9 cellular contexts compared by ENCODE assay signal in the genomic region with DNA sequence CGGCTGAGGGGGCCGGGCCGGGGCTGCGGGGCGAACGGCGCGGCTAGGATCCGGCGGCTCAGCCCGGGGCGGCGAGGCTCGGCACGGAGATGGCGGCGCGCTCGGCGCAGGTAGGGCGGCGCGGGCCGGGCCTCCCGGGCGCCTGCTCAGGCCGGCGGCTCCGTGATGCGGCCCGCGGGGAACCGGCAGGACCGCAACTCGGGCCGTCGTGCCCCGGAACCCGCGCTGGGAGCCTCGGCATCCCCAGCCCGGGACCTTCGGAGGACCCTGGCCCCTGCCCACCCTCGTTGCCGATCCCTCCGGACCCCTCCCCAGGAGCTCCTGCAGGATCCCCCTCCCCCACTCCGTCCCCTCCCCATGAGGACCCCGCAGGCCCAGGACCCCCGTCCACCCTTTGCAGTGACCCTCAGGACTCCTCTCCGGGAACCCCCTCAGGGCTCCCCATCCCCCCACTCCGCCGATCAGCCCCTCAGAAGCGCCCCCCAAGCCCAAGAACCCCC.
DNase-seq lines count a peak whose midpoint lies in the region; ATAC-seq and TF ChIP-seq lines count a peak whose summit lies in the region.
"Had no signal": no experiment of that assay in that cellular context is flagged by ENCODE, and none has a peak within 500 bp of the region (broad histone marks: within the 10 kb centered on the region; RNA-seq: fewer than 3 reads in every experiment).

No MANE protein-coding gene starts in this region.

- H3K4me1 ChIP-seq in KMS-11 (ENCODE audit: low read depth, poor library complexity, severe bottlenecking) (no peaks in the 10 kb centered on the region), duodenal mucosa (ENCODE audit: control insufficient read depth in 1 of 2, insufficient read depth in 2 of 2, low read length in 2 of 2) (peaks cover 21 to 31% of the 10 kb centered on the region in 2 donors)

- H3K4me3 ChIP-seq in KMS-11 (IDR thresholded peaks at IDR 0.05; ENCODE audit: insufficient read depth, low read depth, low read length) (no peak overlapping the region), duodenal mucosa (ENCODE audit: low read depth in 1 of 2, low read length in 2 of 2) (peak overlapping the region; percentile 60 to 66)

- H3K4me2 ChIP-seq in KMS-11: peak overlapping the region; percentile 21; the same call in 1 of the 2 replicates

- H3K4me1 Mint-ChIP-seq in nephron: peaks cover 24% of the 10 kb centered on the region

- no peaks in the 10 kb centered on the region for H3K36me3 Mint-ChIP-seq in nephron (ENCODE audit: low read depth)

- H3K27me3 ChIP-seq in KMS-11 (ENCODE audit: insufficient read depth, low read depth) (peaks cover 28% of the 10 kb centered on the region), duodenal mucosa (ENCODE audit: control insufficient read depth in 1 of 2, insufficient read depth in 2 of 2, low read length in 2 of 2) (no peaks in the 10 kb centered on the region)

- peak overlapping the region; percentile 88 to 96 (median 91) for H3K4me3 Mint-ChIP-seq in nephron

- H3K27me3 Mint-ChIP-seq in nephron (ENCODE audit: low read depth): peaks cover 17% of the 10 kb centered on the region

- H3K27ac ChIP-seq in C4-2B: peak overlapping the region; percentile 55
- H3K27ac ChIP-seq in KMS-11: no peak overlapping the region
- no peak overlapping the region for H3K27ac ChIP-seq in duodenal mucosa (ENCODE audit: low read depth, low read length)

- no peak for TF ChIP-seq CTCF in C4-2B (conservative IDR thresholded peaks at IDR 0.05)
- TF ChIP-seq CTCF in KMS-11 (conservative IDR thresholded peaks at IDR 0.05; ENCODE audit: low read depth, low read length): no peak
- TF ChIP-seq CTCF in nephron (IDR thresholded peaks at IDR 0.05; ENCODE audit: unreplicated experiment in 3 of 3): no peak

- H3K36me3 ChIP-seq in KMS-11 (ENCODE audit: insufficient read depth) (no peaks in the 10 kb centered on the region), duodenal mucosa (ENCODE audit: control insufficient read depth in 1 of 2, insufficient read depth in 2 of 2, low read length in 2 of 2) (no peaks in the 10 kb centered on the region)

- no peak overlapping the region for H3K27ac Mint-ChIP-seq in nephron

- no peaks in the 10 kb centered on the region for H4K20me1 ChIP-seq in KMS-11 (ENCODE audit: insufficient read depth)

- H3K9ac ChIP-seq in KMS-11: no peak overlapping the region
- peak overlapping the region in 1 of 2 donors; percentile 18 for H3K9ac ChIP-seq in duodenal mucosa (ENCODE audit: low read depth in 1 of 2, low read length in 2 of 2)

- DNase-seq in EL (no peak), DMS 273 (lab: John Stamatoyannopoulos, UW; ENCODE audit: unreplicated experiment) (no peak), NCI-H1694 treated with DMSO at 0.1 percent for 48 hours (lab: John Stamatoyannopoulos, UW) (no peak)

- ATAC-seq in HG02970 (IDR thresholded peaks at IDR 0.05; ENCODE audit: low FRiP score, unreplicated experiment): no peak

- no peaks in the 10 kb centered on the region for H3K9me3 Mint-ChIP-seq in nephron
- H3K9me3 Mint-ChIP-seq: neural crest cell had no signal

- H3K79me2 ChIP-seq in KMS-11 (ENCODE audit: insufficient read depth, low read depth): no peaks in the 10 kb centered on the region

- H3K9me3 ChIP-seq in duodenal mucosa (ENCODE audit: control insufficient read depth in 1 of 2, low read length in 2 of 2): no peaks in the 10 kb centered on the region

- H2AFZ ChIP-seq in KMS-11 (ENCODE audit: low read depth): no peak overlapping the region
